Comparison of ENCODE assay signal across 19 cellular contexts in genomic region chr11:4185561-4185960, GRCh38.
"Had no signal": no experiment of that assay in that cellular context is flagged by ENCODE, and none has a peak within 500 bp of the region (broad histone marks: within the 10 kb centered on the region; RNA-seq: fewer than 3 reads in every experiment).

No MANE protein-coding gene starts in this region.

- DNase-seq: cortex of kidney; dorsolateral prefrontal cortex; effector CD8-positive, alpha-beta T cell; heart left ventricle; hippocampal formation; kidney glomerular epithelial cell; mesendoderm; naive thymus-derived CD4-positive, alpha-beta T cell; spleen; stimulated activated CD4-positive, alpha-beta T cell treated with anti-CD3 and anti-CD28 coated beads, Interleukin-15, amount 100 ng/mL, for 24 hours; stimulated activated CD4-positive, alpha-beta T cell treated with anti-CD3 and anti-CD28 coated beads, Interleukin-1b, Interleukin-23, amount 100 ng/mL, for 48 hours; stimulated activated CD4-positive, alpha-beta T cell treated with anti-CD3 and anti-CD28 coated beads, Interleukin-4, amount 100 ng/mL, for 24 hours; tibial artery; upper lobe of right lung had no signal

- H3K27ac ChIP-seq: dorsolateral prefrontal cortex, spleen, tibial artery, upper lobe of right lung, vagina had no signal

- H3K27me3 Mint-ChIP-seq: stimulated activated naive CD8-positive, alpha-beta T cell treated with anti-CD3 and anti-CD28 coated beads, Interleukin-15, Interleukin-2, amounts not matched to agents 100 ng/mL and 50 ng/mL, for 24 hours had no signal

- H3K9me3 Mint-ChIP-seq: naive thymus-derived CD4-positive, alpha-beta T cell; stimulated activated memory B cell treated with anti-CD40 and anti-IgM and Interleukin-4, amounts not matched to agents 10 μg/mL and 1 μg/mL and 100 μg/mL, for 72 hours; stimulated activated naive CD8-positive, alpha-beta T cell treated with anti-CD3 and anti-CD28 coated beads, Interleukin-15, Interleukin-2, amounts not matched to agents 100 ng/mL and 50 ng/mL, for 24 hours had no signal

- H3K36me3 Mint-ChIP-seq: naive thymus-derived CD4-positive, alpha-beta T cell; stimulated activated memory B cell treated with anti-CD40 and anti-IgM and Interleukin-4, amounts not matched to agents 10 μg/mL and 1 μg/mL and 100 μg/mL, for 72 hours had no signal

- H3K4me3 ChIP-seq: dorsolateral prefrontal cortex, heart left ventricle, spleen, tibial artery, upper lobe of right lung, vagina had no signal

- H3K27ac Mint-ChIP-seq: naive thymus-derived CD4-positive, alpha-beta T cell; stimulated activated memory B cell treated with anti-CD40 and anti-IgM and Interleukin-4, amounts not matched to agents 10 μg/mL and 1 μg/mL and 100 μg/mL, for 72 hours; stimulated activated naive CD8-positive, alpha-beta T cell treated with anti-CD3 and anti-CD28 coated beads, Interleukin-15, Interleukin-2, amounts not matched to agents 100 ng/mL and 50 ng/mL, for 24 hours had no signal

- H3K27me3 ChIP-seq: dorsolateral prefrontal cortex, heart left ventricle, tibial artery, upper lobe of right lung, vagina had no signal

- H3K4me3 Mint-ChIP-seq: stimulated activated memory B cell treated with anti-CD40 and anti-IgM and Interleukin-4, amounts not matched to agents 10 μg/mL and 1 μg/mL and 100 μg/mL, for 72 hours; stimulated activated naive CD8-positive, alpha-beta T cell treated with anti-CD3 and anti-CD28 coated beads, Interleukin-15, Interleukin-2, amounts not matched to agents 100 ng/mL and 50 ng/mL, for 24 hours had no signal

- ATAC-seq: esophagus mucosa; heart left ventricle; naive thymus-derived CD4-positive, alpha-beta T cell; sciatic nerve; stimulated activated memory B cell treated with anti-CD40 and anti-IgM and Interleukin-4, amounts not matched to agents 10 μg/mL and 1 μg/mL and 100 μg/mL, for 72 hours; upper lobe of right lung had no signal
